9 cellular contexts compared by ENCODE assay signal in genomic region chr4:158172196-158172557, GRCh38. TPM values are rescaled to one million over a fixed set of nuclear protein-coding genes. Genes with fewer than 3 reads are reported as not detected.
DNase-seq lines count a peak whose midpoint lies in the region; ATAC-seq, FAIRE-seq and TF ChIP-seq lines count a peak whose summit lies in the region.
"Had no signal": no experiment of that assay in that cellular context is flagged by ENCODE, and none has a peak within 500 bp of the region (broad histone marks: within the 10 kb centered on the region; RNA-seq: fewer than 3 reads in every experiment).

No MANE protein-coding gene starts in this region.

- no peak overlapping the region for H4K8ac ChIP-seq in trophoblast cell (ENCODE audit: low read depth, low read length)

- H3K9me2 ChIP-seq in PC-3 (replicated peaks; ENCODE audit: low read length) = no peaks in the 10 kb centered on the region

- no peak overlapping the region for H3K18ac ChIP-seq in trophoblast cell (ENCODE audit: low read length)

- H3K27me3 ChIP-seq in BE2C (no peaks in the 10 kb centered on the region), PC-3 (ENCODE audit: low read length) (no peaks in the 10 kb centered on the region), endothelial cell of umbilical vein (ENCODE audit: control insufficient read depth in 2 of 2, insufficient read depth in 2 of 2, low read length in 2 of 2) (no peaks in the 10 kb centered on the region), trophoblast cell (ENCODE audit: insufficient read depth, low read length) (no peaks in the 10 kb centered on the region)

- no peak for FAIRE-seq in endothelial cell of umbilical vein (lab: Jason Lieb, UNC)

- dilution Hi-C loops in endothelial cell of umbilical vein (cut with MboI; ENCODE audit: extremely low pct_ligation_motif_present, low sequenced_read_pairs) = loop anchor here (25.0 kb wide), 1 partner anchor 160 kb away; no protein-coding TSS in a partner anchor

- no peak for TF ChIP-seq CTCF in BE2C (IDR thresholded peaks at IDR 0.05; ENCODE audit: low read depth, low read length)
- no peak for TF ChIP-seq CTCF in PC-3 (conservative IDR thresholded peaks at IDR 0.05; ENCODE audit: low read depth, low read length)
- TF ChIP-seq CTCF in endothelial cell of umbilical vein (IDR thresholded peaks at IDR 0.05; ENCODE audit: extremely low read depth in 1 of 2, insufficient read depth in 1 of 2, low read depth in 1 of 2, low read length in 2 of 2) = no peak

- peak overlapping the region; percentile 87 for H3K4me2 ChIP-seq in PC-3 (ENCODE audit: low read length)
- peak overlapping the region; percentile 92 for H3K4me2 ChIP-seq in endothelial cell of umbilical vein (ENCODE audit: insufficient read depth, low read length)
- peak overlapping the region; percentile 48 for H3K4me2 ChIP-seq in trophoblast cell (ENCODE audit: low read length)

- BruUV-seq in PC-3 (replicated peaks; lab: Mats Ljungman, UMichigan) (no TSS peak), endothelial cell of umbilical vein (replicated peaks; lab: Mats Ljungman, UMichigan) (no TSS peak)

- no peaks in the 10 kb centered on the region for H4K20me1 ChIP-seq in PC-3 (ENCODE audit: low read length)
- no peaks in the 10 kb centered on the region for H4K20me1 ChIP-seq in endothelial cell of umbilical vein (replicated peaks; ENCODE audit: control insufficient read depth, extremely low read depth, insufficient read depth, low read length)

- POLR2A ChIA-PET in PC-3 (lab: Charles Lee; ENCODE audit: unreplicated experiment) (interaction anchor here (0.5 kb wide), 1 partner anchor 78 kb away, joined by 4 read pairs; no protein-coding TSS in a partner anchor), endothelial cell of umbilical vein (lab: Charles Lee) (no interaction called here)

- H3K4me3 ChIP-seq in BE2C (ENCODE audit: low read depth, low read length) (peak overlapping the region; percentile 9; the same call in 1 of the 2 replicates), PC-3 (ENCODE audit: low read length) (peak overlapping the region; percentile 66), endothelial cell of umbilical vein (replicated peaks in 1 of 3; ENCODE audit: insufficient read depth in 1 of 3, low read depth in 1 of 3, low read length in 3 of 3) (peak overlapping the region; percentile 24 to 94 (median 53)), trophoblast cell (ENCODE audit: low read depth, low read length) (no peak overlapping the region)

- no peaks in the 10 kb centered on the region for H3F3A ChIP-seq in PC-3 (ENCODE audit: low read length, unreplicated experiment)

- H3K9ac ChIP-seq in PC-3 (ENCODE audit: low read length) (peak overlapping the region; percentile 10; the same call in 1 of the 2 replicates), endothelial cell of umbilical vein (replicated peaks; ENCODE audit: extremely low read depth, insufficient read depth, low read length) (peak overlapping the region; percentile 82), trophoblast cell (ENCODE audit: low read length) (no peak overlapping the region)

- no peak overlapping the region for H3K23ac ChIP-seq in trophoblast cell (ENCODE audit: low read length)

- no peak overlapping the region for H4K91ac ChIP-seq in trophoblast cell (ENCODE audit: low read depth, low read length)

- DNase-seq in BE2C = no peak
- DNase-seq in PC-3 = peak; percentile 19
- DNase-seq in endothelial cell of umbilical vein (ENCODE audit: low read depth, low spot score) = no peak
- no peak for DNase-seq in trophoblast cell
- DNase-seq in AG08396 (ENCODE audit: low spot score) = no peak
- no peak for DNase-seq in stimulated activated CD4-positive, alpha-beta T cell treated with anti-CD3 and anti-CD28 coated beads, Interleukin-12 subunit alpha, Interleukin-12 subunit beta, amount 100 ng/mL, for 4 hours
- no peak for DNase-seq in effector CD8-positive, alpha-beta T cell (lab: John Stamatoyannopoulos, UW)
- DNase-seq: effector memory CD8-positive, alpha-beta T cell had no signal

- WGBS in trophoblast cell (ENCODE audit: extremely low coverage, insufficient coverage, insufficient read length) = 100% methylated on average over 1 of the region's 2 CpGs

- H3K79me2 ChIP-seq in PC-3 (ENCODE audit: low read length) = no peaks in the 10 kb centered on the region
- peaks cover 45% of the 10 kb centered on the region for H3K79me2 ChIP-seq in endothelial cell of umbilical vein (ENCODE audit: control insufficient read depth, insufficient read depth, low read length)
- H3K79me2 ChIP-seq in trophoblast cell (ENCODE audit: control insufficient read depth, insufficient read depth, low read length, poor library complexity) = peaks cover 5% of the 10 kb centered on the region

- no peak overlapping the region for H2BK12ac ChIP-seq in trophoblast cell (ENCODE audit: low read length)

- peaks cover 16% of the 10 kb centered on the region for H3K79me1 ChIP-seq in trophoblast cell (ENCODE audit: low read length)

- no peak overlapping the region for H2BK120ac ChIP-seq in trophoblast cell (ENCODE audit: insufficient read depth, low read length, poor library complexity)

- H2AFZ ChIP-seq in PC-3 (ENCODE audit: low read length) = peak overlapping the region; percentile 75
- no peak overlapping the region for H2AFZ ChIP-seq in endothelial cell of umbilical vein (ENCODE audit: low read depth, low read length)
- no peak overlapping the region for H2AFZ ChIP-seq in trophoblast cell (ENCODE audit: insufficient read depth, low read length, poor library complexity)

- H3K36me3 ChIP-seq in BE2C = no peaks in the 10 kb centered on the region
- H3K36me3 ChIP-seq in PC-3 (ENCODE audit: low read depth, low read length) = no peaks in the 10 kb centered on the region
- H3K36me3 ChIP-seq in endothelial cell of umbilical vein (ENCODE audit: control insufficient read depth in 2 of 2, extremely low read depth in 1 of 2, insufficient read depth in 2 of 2, low read length in 2 of 2) = peaks cover 0 to 5% of the 10 kb centered on the region in 2 experiments
- H3K36me3 ChIP-seq in trophoblast cell (ENCODE audit: control insufficient read depth in 1 of 2, insufficient read depth in 2 of 2, low read length in 2 of 2) = peaks cover 3 to 5% of the 10 kb centered on the region in 2 experiments

- H3K9me1 ChIP-seq in endothelial cell of umbilical vein (replicated peaks; ENCODE audit: control insufficient read depth, extremely low read depth, insufficient read depth, low read length) = no peaks in the 10 kb centered on the region

- H3K4me1 ChIP-seq in BE2C (peaks cover 4% of the 10 kb centered on the region; the same call in 1 of the 2 replicates), PC-3 (ENCODE audit: insufficient read depth, low read length) (peaks cover 28% of the 10 kb centered on the region), endothelial cell of umbilical vein (ENCODE audit: control insufficient read depth, extremely low read depth, insufficient read depth, low read length) (peaks cover 30% of the 10 kb centered on the region), trophoblast cell (ENCODE audit: control insufficient read depth in 1 of 2, insufficient read depth in 2 of 2, low read length in 2 of 2) (peaks cover 12 to 22% of the 10 kb centered on the region in 2 experiments)

- H3K4ac ChIP-seq in trophoblast cell (ENCODE audit: low read depth, low read length) = no peak overlapping the region

- no peak overlapping the region for H2AK5ac ChIP-seq in trophoblast cell (ENCODE audit: low read length)

- H2BK5ac ChIP-seq in trophoblast cell (ENCODE audit: low read depth, low read length, poor library complexity) = no peak overlapping the region

- H3K27ac ChIP-seq in PC-3 (ENCODE audit: low read length) = no peak overlapping the region
- peak overlapping the region; percentile 59 for H3K27ac ChIP-seq in endothelial cell of umbilical vein (ENCODE audit: insufficient read depth, low read depth, low read length)
- peak overlapping the region; percentile 22 for H3K27ac ChIP-seq in trophoblast cell (ENCODE audit: low read depth, low read length)

- H4K12ac ChIP-seq in trophoblast cell (ENCODE audit: low read depth, low read length) = no peak overlapping the region

- no peaks in the 10 kb centered on the region for H3K9me3 ChIP-seq in BE2C
- no peaks in the 10 kb centered on the region for H3K9me3 ChIP-seq in PC-3 (ENCODE audit: low read length)
- no peaks in the 10 kb centered on the region for H3K9me3 ChIP-seq in endothelial cell of umbilical vein (replicated peaks; ENCODE audit: control insufficient read depth, insufficient read depth, low read length)
- no peaks in the 10 kb centered on the region for H3K9me3 ChIP-seq in trophoblast cell (ENCODE audit: insufficient read depth, low read depth, low read length)

- CTCF ChIA-PET in PC-3 (lab: Charles Lee) = interaction anchor here (0.6 kb wide), 3 partner anchors 176 to 1496 kb away, joined by 3 read pairs; no protein-coding TSS in a partner anchor
- CTCF ChIA-PET in endothelial cell of umbilical vein (lab: Charles Lee) = interaction anchor here (0.6 to 3.6 kb wide), 24 partner anchors 11 to 1697 kb away, joined by 3 to 29 read pairs (median 4); no protein-coding TSS in a partner anchor

- TF ChIP-seq POLR2A in endothelial cell of umbilical vein (IDR thresholded peaks at IDR 0.05; ENCODE audit: low read depth, low read length) = no peak

- intact Hi-C loops in PC-3 (cut with micrococcal nuclease) (loop anchor here (1.0 to 10.0 kb wide), 3 partner anchors 77 to 957 kb away; no protein-coding TSS in a partner anchor), endothelial cell of umbilical vein (cut with micrococcal nuclease) (loop anchor here (1.0 to 10.0 kb wide), 9 partner anchors 80 to 1697 kb away; partner anchors contain the start of gene GRIA2)

- ATAC-seq in PC-3 (no peak), HG03159 (IDR thresholded peaks at IDR 0.05; ENCODE audit: unreplicated experiment) (no peak)
- ATAC-seq: effector memory CD8-positive, alpha-beta T cell had no signal

- no peak overlapping the region for H3K14ac ChIP-seq in trophoblast cell (ENCODE audit: low read length)

RNA-seq across cellular contexts. Expression of gene GASK1B, which starts 0.6 kb away (rescaled TPM):
- polyA plus RNA-seq in BE2C (2012; ENCODE audit: insufficient read depth, insufficient read length, low read depth) = 1.6 TPM
- total RNA-seq in PC-3 (2014; rRNA removed) (0.46 and 0.51 TPM in 2 replicates), endothelial cell of umbilical vein (235 and 238 TPM in 2 replicates)
- polyA plus RNA-seq in endothelial cell of umbilical vein = 141 and 160 TPM in 2 replicates
- 95.6 and 113 TPM in 2 replicates for polyA plus RNA-seq in endothelial cell of umbilical vein (2011; cell fraction: cytosol; rRNA removed)
- polyA plus RNA-seq in endothelial cell of umbilical vein (2011; cell fraction: nucleus; rRNA removed) = 127 and 148 TPM in 2 replicates
- 142 and 143 TPM in 2 replicates for polyA plus RNA-seq in endothelial cell of umbilical vein (2012)
- 352 and 369 TPM in 2 replicates for polyA minus RNA-seq in endothelial cell of umbilical vein
- not detected for polyA minus RNA-seq in endothelial cell of umbilical vein (2011; cell fraction: cytosol; rRNA and poly(A)+ RNA removed)
- polyA minus RNA-seq in endothelial cell of umbilical vein (2011; cell fraction: nucleus; rRNA and poly(A)+ RNA removed) = 427 and 439 TPM in 2 replicates
- 20.2 and 21.5 TPM in 2 replicates for polyA plus RNA-seq in trophoblast cell (2013)

RNA-seq across cellular contexts. Expression of gene TMEM144, which starts 38.1 kb away (rescaled TPM):
- polyA plus RNA-seq in BE2C (2012; ENCODE audit: insufficient read depth, insufficient read length, low read depth) = 0.31 TPM
- total RNA-seq in PC-3 (2014; rRNA removed) (5.4 and 5.9 TPM in 2 replicates), endothelial cell of umbilical vein (23.0 and 23.9 TPM in 2 replicates)
- polyA plus RNA-seq in endothelial cell of umbilical vein = 10.5 and 10.6 TPM in 2 replicates
- 2.3 and 3.1 TPM in 2 replicates for polyA plus RNA-seq in endothelial cell of umbilical vein (2011; cell fraction: cytosol; rRNA removed)
- 78.6 and 80.6 TPM in 2 replicates for polyA plus RNA-seq in endothelial cell of umbilical vein (2011; cell fraction: nucleus; rRNA removed)
- 5.2 and 5.6 TPM in 2 replicates for polyA plus RNA-seq in endothelial cell of umbilical vein (2012)
- polyA minus RNA-seq in endothelial cell of umbilical vein = 70.2 and 95.2 TPM in 2 replicates
- polyA minus RNA-seq in endothelial cell of umbilical vein (2011; cell fraction: cytosol; rRNA and poly(A)+ RNA removed) = 2.2 TPM
- polyA minus RNA-seq in endothelial cell of umbilical vein (2011; cell fraction: nucleus; rRNA and poly(A)+ RNA removed) = 156 and 223 TPM in 2 replicates
- 6.8 and 6.9 TPM in 2 replicates for polyA plus RNA-seq in trophoblast cell (2013)

Comparison
In these comparisons a context has a peak if more than half of its experiments do, and no peak if none do; other contexts are left out.
1. RNA of gene GASK1B, which starts 0.6 kb away (total RNA-seq): 235 to 238 TPM in endothelial cell of umbilical vein; 0.46 to 0.51 TPM in PC-3; every median in the first group is over 100 times any median in the second.
2. Peak in every context shown above with its lines, with median percentiles within 50 percentile points of each other: H3K4me2 ChIP-seq.